20 cellular contexts compared by ENCODE assay signal in the genomic region with DNA sequence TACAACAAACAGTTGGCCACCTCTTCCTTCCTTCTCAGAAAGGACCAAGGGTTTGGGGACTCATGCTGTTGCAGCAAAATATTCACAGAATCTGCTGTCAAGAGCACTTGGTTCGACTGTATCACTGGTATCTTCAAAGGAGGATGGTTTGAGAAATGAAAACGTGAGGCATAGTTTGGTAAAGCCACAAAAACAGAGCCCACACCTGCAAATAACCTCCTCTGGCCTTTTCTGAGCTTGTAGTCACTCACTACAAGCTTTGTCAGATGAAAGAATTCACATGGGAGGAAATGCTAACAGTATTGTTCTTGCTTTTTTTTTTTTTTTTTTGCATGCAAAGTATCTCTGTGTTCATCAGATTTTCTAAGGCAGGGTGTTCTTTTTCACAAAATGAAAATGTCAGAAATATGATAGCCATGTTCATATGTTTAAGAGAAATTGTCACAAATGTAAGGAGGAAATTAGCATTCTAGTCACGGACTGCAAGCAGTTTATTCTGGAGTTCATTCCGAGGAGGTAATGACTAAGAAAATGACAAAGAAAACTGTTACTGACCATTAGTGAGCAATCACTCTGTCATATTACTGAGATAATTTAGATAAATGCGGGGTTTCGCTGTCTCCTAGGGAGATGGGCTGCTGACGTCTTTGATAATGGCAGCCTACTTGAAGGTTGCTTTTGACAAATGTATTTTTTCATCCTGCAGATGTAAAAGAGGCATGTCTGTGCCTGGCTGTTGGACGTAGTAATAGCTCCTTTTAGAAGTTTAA.
DNase-seq lines count a peak whose midpoint lies in the region; ATAC-seq and TF ChIP-seq lines count a peak whose summit lies in the region.
"Had no signal": no experiment of that assay in that cellular context is flagged by ENCODE, and none has a peak within 500 bp of the region (broad histone marks: within the 10 kb centered on the region; RNA-seq: fewer than 3 reads in every experiment).

No MANE protein-coding gene starts in this region.

- no peak overlapping the region for H3K27ac ChIP-seq in left lung
- H3K27ac ChIP-seq: GM23248, skin epidermis, thoracic aorta had no signal

- H3K4me3 ChIP-seq in Jurkat, Clone E6-1 (ENCODE audit: low read length) = no peak overlapping the region
- H3K4me3 ChIP-seq in astrocyte of the cerebellum (ENCODE audit: low read depth, low read length) = no peak overlapping the region
- H3K4me3 ChIP-seq in left lung = no peak overlapping the region
- H3K4me3 ChIP-seq: GM23248, skin epidermis, thoracic aorta had no signal

- ATAC-seq in HG02885 (IDR thresholded peaks at IDR 0.05; ENCODE audit: poor library complexity, unreplicated experiment) (no peak), left lung (no peak)
- ATAC-seq: esophagus mucosa had no signal

- H3K9me3 ChIP-seq in left lung = no peaks in the 10 kb centered on the region
- H3K9me3 ChIP-seq: thoracic aorta had no signal

- TF ChIP-seq CTCF in astrocyte of the cerebellum (IDR thresholded peaks at IDR 0.05; ENCODE audit: low read depth, low read length, missing control alignments) (no peak), left lung (IDR thresholded peaks at IDR 0.05) (no peak)

- H3K27me3 ChIP-seq in left lung = no peaks in the 10 kb centered on the region

- no peaks in the 10 kb centered on the region for H3K36me3 ChIP-seq in left lung
- H3K36me3 ChIP-seq: thoracic aorta had no signal

- peak; percentile 75 for DNase-seq in Jurkat, Clone E6-1 (ENCODE audit: low read depth, low spot score)
- DNase-seq in NCI-H2227 treated with DMSO at 0.1 percent for 48 hours (lab: John Stamatoyannopoulos, UW) (peak; percentile 96), astrocyte of the cerebellum (ENCODE audit: low read depth) (peak; percentile 37), renal cortical epithelial cell (ENCODE audit: low read depth) (peak; percentile 83), iPS-NIHi11 (ENCODE audit: low spot score) (no peak), left lung (no peak)
- DNase-seq: activated CD4-positive, alpha-beta T cell treated with anti-CD3 and anti-CD28 coated beads, Interleukin-2, amount 50 U/mL, for 4 hours; activated naive CD4-positive, alpha-beta T cell treated with anti-CD3 and anti-CD28 coated beads, Interleukin-2, amount 50 U/mL, for 16 hours; activated T-cell treated with anti-CD3 and anti-CD28 coated beads for 4 hours; DMS153; GM23248; IMR-90; mammary epithelial cell; naive B cell; NCI-H226; posterior cingulate gyrus had no signal

- in situ Hi-C loops in astrocyte of the cerebellum (cut with HindIII; ENCODE audit: low sequenced_read_pairs) = no loop called here

- H3K4me1 ChIP-seq in left lung = no peaks in the 10 kb centered on the region

- intact Hi-C loops in left lung (cut with DNase I) = no loop called here

Comparison
In these comparisons a context has a peak if more than half of its experiments do, and no peak if none do; other contexts are left out.
1. DNase-seq: peak in Jurkat, Clone E6-1 (single experiment), NCI-H2227 treated with DMSO at 0.1 percent for 48 hours (single experiment), astrocyte of the cerebellum (single experiment) and renal cortical epithelial cell (single experiment); none in iPS-NIHi11 (single experiment) and left lung (0 of 2).